ENCODE assay signal across 23 cellular contexts in genomic region chr2:236550298-236550697, GRCh38. TPM values are rescaled to one million over a fixed set of nuclear protein-coding genes. Genes with fewer than 3 reads are reported as not detected.
DNase-seq lines count a peak whose midpoint lies in the region; ATAC-seq, FAIRE-seq and TF ChIP-seq lines count a peak whose summit lies in the region.
"Had no signal": no experiment of that assay in that cellular context is flagged by ENCODE, and none has a peak within 500 bp of the region (broad histone marks: within the 10 kb centered on the region; RNA-seq: fewer than 3 reads in every experiment).

No MANE protein-coding gene starts in this region.

- POLR2A ChIA-PET in CD4-positive, alpha-beta T cell (lab: Charles Lee), result interaction anchor here (2.3 kb wide), 1 partner anchor 14 kb away, joined by 11 read pairs; no protein-coding TSS in a partner anchor
- POLR2A ChIA-PET in GM12878 (lab: Charles Lee) (interaction anchor here (0.9 to 2.2 kb wide), 5 partner anchors 9 to 19 kb away, joined by 3 to 11 read pairs (median 5); partner anchors contain the start of gene ACKR3), HEK293T (lab: Yijun Ruan, JAX) (no interaction called here)

- in situ Hi-C loops in GM12878 (cut with MboI), result no loop called here

- H3K9me3 Mint-ChIP-seq in CD4-positive, alpha-beta T cell, result no peaks in the 10 kb centered on the region

- peaks cover 14% of the 10 kb centered on the region for H3K36me3 Mint-ChIP-seq in CD4-positive, alpha-beta T cell (ENCODE audit: low read depth)

- no peaks in the 10 kb centered on the region for H3K79me2 ChIP-seq in GM12878 (ENCODE audit: control insufficient read depth, insufficient read depth, low read length)

- WGBS in GM12878 (ENCODE audit: insufficient coverage, insufficient replicate concordance, low lambda C conversion rate, missing lambda C conversion rate), result 25% methylated on average over 8 of the region's 8 CpGs
- 96 to 97% methylated on average over 7 to 8 of the region's 8 CpGs for WGBS in lower leg skin, 2 donors

- no peaks in the 10 kb centered on the region for H4K20me1 ChIP-seq in GM12878 (ENCODE audit: control insufficient read depth, insufficient read depth)

- no peak for DNase-seq in CD4-positive, alpha-beta T cell
- DNase-seq in GM12878 (ENCODE audit: low read depth, low spot score) (no peak), NOMO-1 (lab: John Stamatoyannopoulos, UW; ENCODE audit: unreplicated experiment in 2 of 2) (no peak), HEK293T (ENCODE audit: extremely low spot score) (no peak), posterior vena cava (ENCODE audit: low spot score) (no peak), lower leg skin (ENCODE audit: low spot score in 2 of 2) (no peak)
- DNase-seq: activated CD4-positive, alpha-beta T cell treated with anti-CD3 and anti-CD28 coated beads, Interleukin-2, amount 50 U/mL, for 4 hours; activated T-cell treated with anti-CD3 and anti-CD28 coated beads, Interleukin-2, amount 50 U/mL, for 4 hours; body of pancreas; DND-41; Karpas-422; NCI-H1092 treated with DMSO at 0.1 percent for 48 hours; NCI-H526; ovary; thyroid gland had no signal

- no peaks in the 10 kb centered on the region for H3K27me3 ChIP-seq in CD4-positive, alpha-beta T cell (ENCODE audit: control insufficient read depth, insufficient read depth, low read length)
- no peaks in the 10 kb centered on the region for H3K27me3 ChIP-seq in GM12878 (replicated peaks in 1 of 2; ENCODE audit: control insufficient read depth in 2 of 2, insufficient read depth in 2 of 2, low read length in 1 of 2)
- H3K27me3 ChIP-seq: body of pancreas, ovary, thyroid gland had no signal

- peak overlapping the region; percentile 89 for H3K27ac Mint-ChIP-seq in CD4-positive, alpha-beta T cell

- no TSS peak for BruUV-seq in GM12878 (replicated peaks; lab: Mats Ljungman, UMichigan)

- CTCF ChIA-PET in CD4-positive, alpha-beta T cell (lab: Charles Lee), result no interaction called here
- CTCF ChIA-PET in GM12878 (lab: Yijun Ruan, JAX), result interaction anchor here (0.9 to 8.5 kb wide), 5 partner anchors 8 to 37 kb away, joined by 3 to 57 read pairs (median 9); partner anchors contain the start of gene ACKR3
- CTCF ChIA-PET in HEK293T (lab: Yijun Ruan, JAX), result no interaction called here

- no peak for TF ChIP-seq RAD21 in GM12878 (IDR thresholded peaks at IDR 0.05; ENCODE audit: insufficient read depth, low read depth, low read length)

- no peak for TF ChIP-seq POLR2A in GM12878 (IDR thresholded peaks at IDR 0.05; ENCODE audit: low read depth, low read length)
- TF ChIP-seq POLR2A in lower leg skin (IDR thresholded peaks at IDR 0.05), result no peak

- TF ChIP-seq EP300 in GM12878 (IDR thresholded peaks at IDR 0.05; ENCODE audit: borderline replicate concordance in 1 of 2, control insufficient read depth in 1 of 2, low read depth in 2 of 2, low read length in 2 of 2), result no peak

- RAD21 ChIA-PET in GM12878 (lab: Charles Lee; ENCODE audit: unreplicated experiment), result interaction anchor here (0.7 to 2.8 kb wide), 7 partner anchors 9 to 37 kb away, joined by 3 to 27 read pairs (median 8); partner anchors contain the start of gene ACKR3

- TF ChIP-seq CTCF in CD4-positive, alpha-beta T cell (IDR thresholded peaks at IDR 0.05), result no peak
- TF ChIP-seq CTCF in GM12878 (IDR thresholded peaks at IDR 0.05 in 2 of 3, conservative IDR thresholded peaks at IDR 0.05 in 1 of 3; ENCODE audit: control insufficient read depth in 2 of 3, extremely low read depth in 1 of 3, insufficient read depth in 1 of 3, low read depth in 3 of 3, low read length in 3 of 3) (no peak), lower leg skin (IDR thresholded peaks at IDR 0.05) (no peak)

- FAIRE-seq in GM12878 (lab: Jason Lieb, UNC), result no peak
- FAIRE-seq: colon had no signal

- H3K27ac ChIP-seq in CD4-positive, alpha-beta T cell (ENCODE audit: low read depth, low read length), result no peak overlapping the region
- peak overlapping the region; percentile 91 for H3K27ac ChIP-seq in GM12878 (ENCODE audit: control insufficient read depth, insufficient read depth)
- H3K27ac ChIP-seq: body of pancreas, ovary, thyroid gland had no signal

- H3K4me3 ChIP-seq in GM12878, result no peak overlapping the region
- no peak overlapping the region for H3K4me3 ChIP-seq in lower leg skin (ENCODE audit: low read depth, poor library complexity, severe bottlenecking)
- H3K4me3 ChIP-seq: body of pancreas, ovary, thyroid gland had no signal

- peak overlapping the region; percentile 85 for H3K4me2 ChIP-seq in GM12878 (ENCODE audit: control insufficient read depth, insufficient read depth)

- H2AFZ ChIP-seq in GM12878 (ENCODE audit: control insufficient read depth, low read depth, low read length), result no peak overlapping the region

- intact Hi-C loops in CD4-positive, alpha-beta T cell (cut with DNase I, micrococcal nuclease), result no loop called here
- intact Hi-C loops in GM12878 (cut with micrococcal nuclease; ENCODE audit: unreplicated experiment) (no loop called here), posterior vena cava (cut with DNase I) (loop anchor here in 1 of 2 donors (5.0 kb wide), 1 partner anchor 43 kb away; a partner anchor contains a TSS), lower leg skin (cut with DNase I; ENCODE audit: low total_unique reads) (no loop called here)

- SMC1A ChIA-PET in GM12878 (lab: Charles Lee; ENCODE audit: uncharacterized antibody, unreplicated experiment), result interaction anchor here (2.0 to 9.0 kb wide), 5 partner anchors 9 to 37 kb away, joined by 4 to 111 read pairs (median 24); partner anchors contain the start of gene ACKR3

- H3K4me3 Mint-ChIP-seq in CD4-positive, alpha-beta T cell, result no peak overlapping the region
- H3K4me3 Mint-ChIP-seq: activated T-cell treated with anti-CD3 and anti-CD28 coated beads, Interleukin-2, amount 50 U/mL, for 4 hours had no signal

- H3K4me1 ChIP-seq in GM12878 (ENCODE audit: control insufficient read depth, insufficient read depth, low read length), result peaks cover 85% of the 10 kb centered on the region
- H3K4me1 ChIP-seq: body of pancreas, thyroid gland had no signal

- peaks cover 11% of the 10 kb centered on the region for H3K9me3 ChIP-seq in CD4-positive, alpha-beta T cell (ENCODE audit: control insufficient read depth, low read length)
- H3K9me3 ChIP-seq in GM12878 (replicated peaks; ENCODE audit: control insufficient read depth, insufficient read depth, low read length), result peaks cover 8% of the 10 kb centered on the region; the same call in 2 of the 3 replicates
- H3K9me3 ChIP-seq: body of pancreas, thyroid gland had no signal

- peak overlapping the region; percentile 57; the same call in 1 of the 2 replicates for H3K9ac ChIP-seq in GM12878 (ENCODE audit: control insufficient read depth, insufficient read depth, low read length)

- H3K36me3 ChIP-seq in GM12878 (ENCODE audit: control insufficient read depth in 2 of 2, insufficient read depth in 2 of 2, low read length in 1 of 2), result no peaks in the 10 kb centered on the region
- H3K36me3 ChIP-seq: ovary, thyroid gland had no signal

- no peaks in the 10 kb centered on the region for H3K27me3 Mint-ChIP-seq in CD4-positive, alpha-beta T cell

- H3K4me1 Mint-ChIP-seq in CD4-positive, alpha-beta T cell (ENCODE audit: low read depth), result peaks cover 88% of the 10 kb centered on the region

- no peak for ATAC-seq in CD4-positive, alpha-beta T cell (ENCODE audit: poor library complexity)
- ATAC-seq in GM18873 (IDR thresholded peaks at IDR 0.05; ENCODE audit: low FRiP score, unreplicated experiment), result peak; percentile 13
- ATAC-seq in HG03442 (IDR thresholded peaks at IDR 0.05; ENCODE audit: unreplicated experiment), result peak; percentile 3
- peak; percentile 4 for ATAC-seq in GM12878
- ATAC-seq: activated naive CD4-positive, alpha-beta T cell treated with anti-CD3 and anti-CD28 coated beads, Interleukin-2, amount 50 U/mL, for 72 hours; body of pancreas; HCT116; Right ventricle myocardium inferior; sciatic nerve had no signal

TF ChIP-seq in GM12878, 131 proteins besides CTCF, POLR2A, EP300 and RAD21 (continues in another document):
- no peak for TF ChIP-seq POLR2AphosphoS2 (IDR thresholded peaks at IDR 0.05; ENCODE audit: low read depth, low read length)
- TF ChIP-seq RUNX3 (IDR thresholded peaks at IDR 0.05; ENCODE audit: low read length), result no peak

TF ChIP-seq in HEK293T, 16 proteins besides CTCF, POLR2A, EP300 and RAD21 (continues in another document):
- TF ChIP-seq PKNOX1 (IDR thresholded peaks at IDR 0.05) (no peak), ELF4 (IDR thresholded peaks at IDR 0.05) (no peak), L3MBTL2 (conservative IDR thresholded peaks at IDR 0.05) (no peak), SP1 (IDR thresholded peaks at IDR 0.05) (no peak), FOXM1 (IDR thresholded peaks at IDR 0.05; ENCODE audit: borderline replicate concordance) (no peak), ARNT (IDR thresholded peaks at IDR 0.05) (no peak), FOXK2 (IDR thresholded peaks at IDR 0.05) (no peak), TARDBP (IDR thresholded peaks at IDR 0.05) (no peak)

RNA-seq across cellular contexts. Expression of gene ACKR3, which starts 19.3 kb away (rescaled TPM):
- total RNA-seq in CD4-positive, alpha-beta T cell, result under 1 TPM; 0.61 to 0.74 TPM
- total RNA-seq in GM12878 (2013; cell fraction: nucleolus; rRNA removed), result 179 and 190 TPM in 2 replicates
- total RNA-seq in GM12878 (2014; rRNA removed) (6.7 and 10.0 TPM in 2 replicates), GM12878 (2014; rRNA removed; fragmentation: Illumina TruSeq; extraction: Trizol) (3.0 and 4.8 TPM in 2 replicates), GM12878 (2021) (7.0 and 7.4 TPM in 2 replicates), posterior vena cava (100 to 1,000 TPM; 124 to 132 TPM), lower leg skin (10 to 100 TPM in 3 of 4 donors, 1 to 10 TPM in 1; 6.7 to 25.0 (median 16.7) TPM)
- 13.1 TPM for polyA plus RNA-seq in GM12878 (2011; ENCODE audit: low read depth)
- polyA plus RNA-seq in GM12878 (2011; rRNA removed) (79.2 and 154 TPM in 2 replicates), GM12878 (2014; fragmentation: Illumina TruSeq; extraction: Trizol) (8.4 and 11.1 TPM in 2 replicates), GM12878 (2014; fragmentation: Nextera tagmentation; extraction: Ambion mirVana) (1 to 10 TPM; 3.1 to 3.8 TPM), GM12878 (2014; rRNA removed) (7.7 and 9.5 TPM in 2 replicates), GM12878 (2016; fragmentation: Nextera tagmentation; extraction: Ambion mirVana) (1 to 10 TPM; 6.1 to 6.2 TPM)
- 198 and 252 TPM in 2 replicates for polyA plus RNA-seq in GM12878 (2011; cell fraction: cytosol; rRNA removed)
- 175 and 259 TPM in 2 replicates for polyA plus RNA-seq in GM12878 (2011; cell fraction: nucleus; rRNA removed)
- polyA plus RNA-seq in GM12878 (2012), result 12.5 and 14.4 TPM in 2 replicates
- 349 and 417 TPM in 2 replicates for polyA minus RNA-seq in GM12878 (2011; rRNA and poly(A)+ RNA removed)
- polyA minus RNA-seq in GM12878 (2011; cell fraction: cytosol; rRNA and poly(A)+ RNA removed), result 24.4 and 33.4 TPM in 2 replicates
- polyA minus RNA-seq in GM12878 (2011; cell fraction: nucleus; rRNA and poly(A)+ RNA removed), result 62.5 and 74.1 TPM in 2 replicates
- total RNA-seq: HT-29 had no signal
